Comparison of ENCODE assay signal across 23 cellular contexts in genomic region chr1:25712299-25712970, GRCh38.
DNase-seq lines count a peak whose midpoint lies in the region; ATAC-seq and TF ChIP-seq lines count a peak whose summit lies in the region.
"Had no signal": no experiment of that assay in that cellular context is flagged by ENCODE, and none has a peak within 500 bp of the region (broad histone marks: within the 10 kb centered on the region; RNA-seq: fewer than 3 reads in every experiment).

No MANE protein-coding gene starts in this region.

- peaks cover 16% of the 10 kb centered on the region for H3K4me1 ChIP-seq in upper lobe of right lung

- H3K36me3 Mint-ChIP-seq in activated naive CD8-positive, alpha-beta T cell: no peaks in the 10 kb centered on the region
- H3K36me3 Mint-ChIP-seq in activated naive CD8-positive, alpha-beta T cell treated with anti-CD3 and anti-CD28 coated beads, Interleukin-2, amount 50 U/mL, for 24 hours (ENCODE audit: low read depth): no peaks in the 10 kb centered on the region
- H3K36me3 Mint-ChIP-seq in T-cell: no peaks in the 10 kb centered on the region
- H3K36me3 Mint-ChIP-seq: type B pancreatic cell had no signal

- H3K27ac ChIP-seq in upper lobe of right lung: peak overlapping the region; percentile 13
- H3K27ac ChIP-seq: BLaER1 treated with 17β-estradiol and CSF1 and Interleukin-3, amounts not matched to agents 10 nM and 100 nM; KMS-11; lower lobe of right lung; parathyroid adenoma; right atrium auricular region; RWPE1; SK-N-MC had no signal

- H3K36me3 ChIP-seq in upper lobe of right lung: no peaks in the 10 kb centered on the region
- H3K36me3 ChIP-seq: BLaER1 treated with 17β-estradiol and CSF1 and Interleukin-3, amounts not matched to agents 10 nM and 100 nM; lower lobe of right lung; right atrium auricular region had no signal

- no peaks in the 10 kb centered on the region for H3K27me3 Mint-ChIP-seq in activated naive CD8-positive, alpha-beta T cell
- no peaks in the 10 kb centered on the region for H3K27me3 Mint-ChIP-seq in activated naive CD8-positive, alpha-beta T cell treated with anti-CD3 and anti-CD28 coated beads, Interleukin-2, amount 50 U/mL, for 24 hours
- H3K27me3 Mint-ChIP-seq in T-cell: no peaks in the 10 kb centered on the region
- H3K27me3 Mint-ChIP-seq: type B pancreatic cell had no signal

- H3K9me3 ChIP-seq in upper lobe of right lung: no peaks in the 10 kb centered on the region
- H3K9me3 ChIP-seq: lower lobe of right lung, mucosa of descending colon, right atrium auricular region had no signal

- CTCF ChIA-PET in T-cell (lab: Charles Lee): no interaction called here

- peak overlapping the region; percentile 59 for H3K4me3 Mint-ChIP-seq in activated naive CD8-positive, alpha-beta T cell
- H3K4me3 Mint-ChIP-seq in activated naive CD8-positive, alpha-beta T cell treated with anti-CD3 and anti-CD28 coated beads, Interleukin-2, amount 50 U/mL, for 24 hours: no peak overlapping the region
- peak overlapping the region in 1 of 3 donors; percentile 71 for H3K4me3 Mint-ChIP-seq in T-cell

- POLR2A ChIA-PET in T-cell (lab: Charles Lee): no interaction called here

- H3K27ac Mint-ChIP-seq in activated naive CD8-positive, alpha-beta T cell: peak overlapping the region; percentile 82
- H3K27ac Mint-ChIP-seq in activated naive CD8-positive, alpha-beta T cell treated with anti-CD3 and anti-CD28 coated beads, Interleukin-2, amount 50 U/mL, for 24 hours: no peak overlapping the region
- H3K27ac Mint-ChIP-seq in T-cell: peak overlapping the region; percentile 61 to 80
- H3K27ac Mint-ChIP-seq: type B pancreatic cell had no signal

- no peak for ATAC-seq in activated naive CD8-positive, alpha-beta T cell treated with anti-CD3 and anti-CD28 coated beads, Interleukin-2, amount 50 U/mL, for 24 hours
- ATAC-seq in T-cell (replicated peaks in 1 of 4): no peak
- no peak for ATAC-seq in upper lobe of right lung

- H3K27me3 ChIP-seq in upper lobe of right lung: no peaks in the 10 kb centered on the region
- H3K27me3 ChIP-seq: BLaER1 treated with 17β-estradiol and CSF1 and Interleukin-3, amounts not matched to agents 10 nM and 100 nM; right atrium auricular region had no signal

- no peak overlapping the region for H3K4me3 ChIP-seq in upper lobe of right lung
- H3K4me3 ChIP-seq: BLaER1 treated with 17β-estradiol and CSF1 and Interleukin-3, amounts not matched to agents 10 nM and 100 nM; GM12878; lower lobe of right lung; mucosa of descending colon; right atrium auricular region; SK-N-MC had no signal

- in situ Hi-C loops in G401 (cut with HindIII; ENCODE audit: low sequenced_read_pairs): no loop called here

- no peak for TF ChIP-seq CTCF in upper lobe of right lung (IDR thresholded peaks at IDR 0.05)

- intact Hi-C loops in upper lobe of right lung (cut with DNase I): no loop called here

- no peaks in the 10 kb centered on the region for H3K9me3 Mint-ChIP-seq in activated naive CD8-positive, alpha-beta T cell (ENCODE audit: low read depth)
- H3K9me3 Mint-ChIP-seq in activated naive CD8-positive, alpha-beta T cell treated with anti-CD3 and anti-CD28 coated beads, Interleukin-2, amount 50 U/mL, for 24 hours: no peaks in the 10 kb centered on the region
- H3K9me3 Mint-ChIP-seq in T-cell: no peaks in the 10 kb centered on the region
- H3K9me3 Mint-ChIP-seq: type B pancreatic cell had no signal

- DNase-seq in activated naive CD8-positive, alpha-beta T cell treated with anti-CD3 and anti-CD28 coated beads, Interleukin-2, amount 50 U/mL, for 24 hours: no peak
- DNase-seq in T-cell (peak in 2 of 34 experiments; percentile 6 to 7), mesenteric fat pad (ENCODE audit: low spot score) (peak; percentile 76), upper lobe of right lung (no peak), DMS 273 treated with DMSO at 0.1 percent for 48 hours (lab: John Stamatoyannopoulos, UW) (no peak), G401 (ENCODE audit: low spot score) (no peak), cerebellar cortex (ENCODE audit: low spot score) (no peak)
- DNase-seq: lower lobe of right lung; mucosa of descending colon; NCI-H1436; NCI-H2107; NCI-H446 treated with DMSO at 0.1 percent for 48 hours; NCI-H82; stimulated activated CD4-positive, alpha-beta T cell treated with anti-CD3 and anti-CD28 coated beads, Interleukin-2, amount 100 ng/mL, for 48 hours had no signal

- H3K4me1 Mint-ChIP-seq in activated naive CD8-positive, alpha-beta T cell (ENCODE audit: low read depth): peaks cover 70% of the 10 kb centered on the region
- peaks cover 38% of the 10 kb centered on the region for H3K4me1 Mint-ChIP-seq in activated naive CD8-positive, alpha-beta T cell treated with anti-CD3 and anti-CD28 coated beads, Interleukin-2, amount 50 U/mL, for 24 hours
- peaks cover 63 to 73% (median 69%) of the 10 kb centered on the region in 3 donors for H3K4me1 Mint-ChIP-seq in T-cell
